In the genomic region with DNA sequence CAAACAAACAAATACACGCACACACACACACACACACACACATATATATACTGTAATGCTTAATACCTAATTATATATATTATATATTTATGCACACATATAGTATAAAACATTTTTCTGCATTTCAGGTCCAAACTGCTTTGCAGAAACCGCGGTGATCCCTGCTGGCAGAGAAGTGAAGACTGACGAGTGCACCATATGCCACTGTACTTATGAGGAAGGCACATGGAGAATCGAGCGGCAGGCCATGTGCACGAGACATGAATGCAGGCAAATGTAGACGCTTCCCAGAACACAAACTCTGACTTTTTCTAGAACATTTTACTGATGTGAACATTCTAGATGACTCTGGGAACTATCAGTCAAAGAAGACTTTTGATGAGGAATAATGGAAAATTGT, we compare ENCODE assay signal across 22 cellular contexts.
DNase-seq lines count a peak whose midpoint lies in the region; ATAC-seq and TF ChIP-seq lines count a peak whose summit lies in the region.
"Had no signal": no experiment of that assay in that cellular context is flagged by ENCODE, and none has a peak within 500 bp of the region (broad histone marks: within the 10 kb centered on the region; RNA-seq: fewer than 3 reads in every experiment).

No MANE protein-coding gene starts in this region.

- no peaks in the 10 kb centered on the region for H3K36me3 Mint-ChIP-seq in Caco-2 (ENCODE audit: insufficient read depth, unreplicated experiment)
- H3K36me3 Mint-ChIP-seq: CD4-positive, CD25-positive, alpha-beta regulatory T cell; CD8-positive, alpha-beta memory T cell had no signal

- WGBS in adrenal gland, 4 donors, result 83 to 89% (median 86%) methylated on average over 8 of the region's 8 CpGs

- H3K9me3 Mint-ChIP-seq in Caco-2 (ENCODE audit: unreplicated experiment), result no peaks in the 10 kb centered on the region

- no peaks in the 10 kb centered on the region for H3K9me3 ChIP-seq in Caco-2
- no peaks in the 10 kb centered on the region for H3K9me3 ChIP-seq in adrenal gland (replicated peaks in 1 of 3)
- H3K9me3 ChIP-seq: BE2C had no signal

- CTCF ChIA-PET in Caco-2 (lab: Charles Lee), result no interaction called here

- H3K27ac Mint-ChIP-seq in Caco-2 (ENCODE audit: unreplicated experiment), result no peak overlapping the region
- H3K27ac Mint-ChIP-seq: CD4-positive, CD25-positive, alpha-beta regulatory T cell; CD8-positive, alpha-beta memory T cell; GM23338; HFFc6; IgD-negative memory B cell had no signal

- POLR2A ChIA-PET in Caco-2 (lab: Charles Lee), result no interaction called here

- no peaks in the 10 kb centered on the region for H3K36me3 ChIP-seq in Caco-2 (ENCODE audit: control insufficient read depth, insufficient read depth, low read length)
- H3K36me3 ChIP-seq in adrenal gland (replicated peaks in 1 of 2), result no peaks in the 10 kb centered on the region
- H3K36me3 ChIP-seq: BE2C had no signal

- no peak for TF ChIP-seq POLR2A in adrenal gland (IDR thresholded peaks at IDR 0.05)

- DNase-seq in NCI-H82 (lab: John Stamatoyannopoulos, UW), result peak; percentile 28
- no peak for DNase-seq in NCI-H82 treated with DMSO at 0.1 percent for 48 hours (lab: John Stamatoyannopoulos, UW; ENCODE audit: unreplicated experiment)
- DNase-seq in NCI-H2171 (lab: John Stamatoyannopoulos, UW), result peak; percentile 13
- peak; percentile 93 for DNase-seq in cerebellar cortex (ENCODE audit: low spot score)
- peak; percentile 11 for DNase-seq in superior temporal gyrus (ENCODE audit: extremely low spot score)
- no peak for DNase-seq in Caco-2
- no peak for DNase-seq in adrenal gland
- DNase-seq: BE2C; CD4-positive, CD25-positive, alpha-beta regulatory T cell; CD8-positive, alpha-beta memory T cell; COR-L47; DMS53; DND-41; EL; H7; HFFc6; KBM-7 had no signal

- H3K4me1 Mint-ChIP-seq in Caco-2 (ENCODE audit: low read depth, unreplicated experiment), result no peaks in the 10 kb centered on the region
- H3K4me1 Mint-ChIP-seq: CD4-positive, CD25-positive, alpha-beta regulatory T cell; CD8-positive, alpha-beta memory T cell; GM23338; IgD-negative memory B cell had no signal

- no peaks in the 10 kb centered on the region for H3K27me3 Mint-ChIP-seq in Caco-2 (ENCODE audit: insufficient read depth, unreplicated experiment)
- H3K27me3 Mint-ChIP-seq: CD4-positive, CD25-positive, alpha-beta regulatory T cell; CD8-positive, alpha-beta memory T cell; IgD-negative memory B cell had no signal

- intact Hi-C loops in Caco-2 (cut with micrococcal nuclease; ENCODE audit: unreplicated experiment) (no loop called here), adrenal gland (cut with DNase I) (no loop called here)

- no peak for TF ChIP-seq CTCF in Caco-2 (IDR thresholded peaks at IDR 0.05; ENCODE audit: insufficient read depth in 1 of 2, low read depth in 1 of 2, low read length in 1 of 2, severe bottlenecking in 1 of 2, unreplicated experiment in 1 of 2)
- TF ChIP-seq CTCF in adrenal gland (IDR thresholded peaks at IDR 0.05), result no peak

- H3K4me1 ChIP-seq in Caco-2 (no peaks in the 10 kb centered on the region), adrenal gland (replicated peaks in 1 of 2) (no peaks in the 10 kb centered on the region)
- H3K4me1 ChIP-seq: BE2C had no signal

- H3K27ac ChIP-seq in adrenal gland, result no peak overlapping the region

- ATAC-seq in HG03045 (IDR thresholded peaks at IDR 0.05; ENCODE audit: unreplicated experiment), result no peak
- ATAC-seq: GM23338, HCT116, HepG2 had no signal

- no peaks in the 10 kb centered on the region for H3K27me3 ChIP-seq in Caco-2 (replicated peaks; ENCODE audit: control insufficient read depth, insufficient read depth, low read length)
- no peaks in the 10 kb centered on the region for H3K27me3 ChIP-seq in adrenal gland
- H3K27me3 ChIP-seq: BE2C had no signal

- BruUV-seq in Caco-2 (replicated peaks; lab: Mats Ljungman, UMichigan), result no TSS peak

- H3K4me3 ChIP-seq in Caco-2 (ENCODE audit: low read depth, low read length) (no peak overlapping the region), adrenal gland (no peak overlapping the region)
- H3K4me3 ChIP-seq: GM23338 had no signal

- H3K4me3 Mint-ChIP-seq in Caco-2 (ENCODE audit: unreplicated experiment), result no peak overlapping the region
- H3K4me3 Mint-ChIP-seq: CD4-positive, CD25-positive, alpha-beta regulatory T cell; CD8-positive, alpha-beta memory T cell; GM23338; HFFc6; IgD-negative memory B cell had no signal

Comparison
In these comparisons a context has a peak if more than half of its experiments do, and no peak if none do; other contexts are left out.
1. DNase-seq: peak in NCI-H82 (single experiment), NCI-H2171 (single experiment), cerebellar cortex (single experiment) and superior temporal gyrus (single experiment); none in NCI-H82 treated with DMSO at 0.1 percent for 48 hours (single experiment), Caco-2 (0 of 2) and adrenal gland (0 of 7).